ENCODE assay signal across 8 cellular contexts in the genomic region with DNA sequence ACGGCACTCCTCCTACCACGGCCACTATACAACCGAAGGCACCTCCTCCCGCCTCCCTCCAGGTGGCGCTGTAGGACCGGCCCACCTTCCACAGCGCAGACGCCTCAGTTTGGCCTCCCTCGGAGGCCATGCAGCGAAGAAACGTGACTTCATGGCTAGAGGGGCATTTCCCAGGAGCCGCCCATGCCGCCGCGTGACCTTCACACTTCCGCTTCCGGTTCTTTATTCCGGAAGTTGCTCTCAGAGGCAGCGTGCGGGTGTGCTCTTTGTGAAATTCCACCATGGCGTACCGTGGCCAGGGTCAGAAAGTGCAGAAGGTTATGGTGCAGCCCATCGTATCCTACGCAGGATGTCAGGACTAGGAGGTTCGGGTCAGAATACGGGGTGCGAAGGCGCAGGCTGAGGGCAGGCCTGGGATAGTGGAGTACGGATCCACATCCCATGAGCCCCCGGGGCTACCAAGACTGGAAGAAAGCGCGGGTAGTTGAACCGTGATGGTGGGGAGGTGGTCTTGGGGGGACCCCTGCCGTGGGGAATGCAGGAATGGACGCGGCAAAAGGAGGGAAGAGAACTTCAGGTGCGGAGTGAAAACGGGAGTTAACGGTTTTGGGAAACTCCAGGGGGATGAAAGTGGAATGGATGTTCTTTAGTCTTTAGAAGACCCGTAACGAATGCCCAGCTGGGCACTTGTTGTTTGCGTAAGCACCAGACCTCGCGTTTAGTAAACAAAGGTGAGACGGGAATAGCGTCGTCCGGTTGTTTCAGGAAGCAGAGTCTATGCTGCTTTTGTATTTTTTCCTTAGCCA. TPM values are rescaled to one million over a fixed set of nuclear protein-coding genes. Genes with fewer than 3 reads are reported as not detected.
A peak's percentile ranks its signal among the peaks of the same experiment; 100 is the strongest.
DNase-seq lines count a peak whose midpoint lies in the region; ATAC-seq and TF ChIP-seq lines count a peak whose summit lies in the region.

A gene (plus strand): TSS at position 221 of the 806 bp plus-strand sequence. CDS start 61 bp downstream, at position 282.

- no peaks in the 10 kb centered on the region for H3K9me3 Mint-ChIP-seq in dendritic cell treated with granulocyte-macrophage colony-stimulating factor and Interleukin-4, amounts not matched to agents 40 ng/mL and 50 ng/mL, for 4 days

- peak; percentile 88 to 90 for TF ChIP-seq CTCF in left lung (IDR thresholded peaks at IDR 0.05)

- H3K4me3 ChIP-seq in left lung, result peak within 1 kb of the TSS; percentile 90 to 95

- H3K27me3 Mint-ChIP-seq in dendritic cell treated with granulocyte-macrophage colony-stimulating factor and Interleukin-4, amounts not matched to agents 40 ng/mL and 50 ng/mL, for 4 days, result no peaks in the 10 kb centered on the region

- intact Hi-C loops in dendritic cell treated with granulocyte-macrophage colony-stimulating factor and Interleukin-4, amounts not matched to agents 40 ng/mL and 50 ng/mL, for 4 days (cut with micrococcal nuclease), result loop anchor here (1.0 to 5.0 kb wide), 2 partner anchors 268 to 346 kb away; no protein-coding TSS in a partner anchor
- intact Hi-C loops in left lung (cut with DNase I), result no loop called here

- H3K27ac Mint-ChIP-seq in dendritic cell treated with granulocyte-macrophage colony-stimulating factor and Interleukin-4, amounts not matched to agents 40 ng/mL and 50 ng/mL, for 4 days, result peak within 1 kb of the TSS; percentile 94

- ATAC-seq in GM19372 (IDR thresholded peaks at IDR 0.05; ENCODE audit: low read depth, unreplicated experiment), result peak; percentile 98
- ATAC-seq in HG03558 (IDR thresholded peaks at IDR 0.05; ENCODE audit: extremely low read depth, unreplicated experiment), result peak; percentile 93
- ATAC-seq in left lung, result peak; percentile 99

- H3K4me3 Mint-ChIP-seq in dendritic cell treated with granulocyte-macrophage colony-stimulating factor and Interleukin-4, amounts not matched to agents 40 ng/mL and 50 ng/mL, for 4 days, result peak within 1 kb of the TSS; percentile 98

- peaks cover 21% of the 10 kb centered on the region for H3K4me1 Mint-ChIP-seq in dendritic cell treated with granulocyte-macrophage colony-stimulating factor and Interleukin-4, amounts not matched to agents 40 ng/mL and 50 ng/mL, for 4 days (ENCODE audit: low read depth)

- H3K27ac ChIP-seq in left lung, result peak within 1 kb of the TSS; percentile 46 to 65

- no peaks in the 10 kb centered on the region for H3K9me3 ChIP-seq in left lung

- H3K4me1 ChIP-seq in left lung, result peaks cover 6 to 20% of the 10 kb centered on the region in 2 donors

- H3K27me3 ChIP-seq in left lung, result no peaks in the 10 kb centered on the region

- peak; percentile 99 for DNase-seq in CD1c-positive myeloid dendritic cell (ENCODE audit: extremely low spot score)
- DNase-seq in NCI-H748 (lab: John Stamatoyannopoulos, UW; ENCODE audit: unreplicated experiment), result peak; percentile 96
- peak; percentile 95 for DNase-seq in activated CD4-positive, alpha-beta T cell treated with anti-CD3 and anti-CD28 coated beads, Interleukin-2, amount 50 U/mL, for 1 hour
- DNase-seq in left lung, result peak; percentile 97
- DNase-seq in stimulated activated CD4-positive, alpha-beta T cell treated with anti-CD3 and anti-CD28 coated beads, Interleukin-2, amount 100 ng/mL, for 48 hours, result peak; percentile 93 to 94

- peaks cover 52% of the 10 kb centered on the region for H3K36me3 Mint-ChIP-seq in dendritic cell treated with granulocyte-macrophage colony-stimulating factor and Interleukin-4, amounts not matched to agents 40 ng/mL and 50 ng/mL, for 4 days (ENCODE audit: low read depth)

- peaks cover 0 to 31% of the 10 kb centered on the region in 2 donors for H3K36me3 ChIP-seq in left lung

RNA-seq across cellular contexts. Expression of the gene that starts here (rescaled TPM):
- 10 to 100 TPM; 75.0 to 97.7 TPM for total RNA-seq in left lung

Comparison
In these comparisons a context has a peak if more than half of its experiments do, and no peak if none do; other contexts are left out.
1. Peak in every context shown above with its lines: DNase-seq, ATAC-seq, H3K4me3 ChIP-seq and H3K27ac ChIP-seq.